Comparison of ENCODE assay signal across 21 cellular contexts in genomic region chr22:23691748-23692423, GRCh38. TPM values are rescaled to one million over a fixed set of nuclear protein-coding genes. Genes with fewer than 3 reads are reported as not detected.
DNase-seq lines count a peak whose midpoint lies in the region; ATAC-seq and TF ChIP-seq lines count a peak whose summit lies in the region.
"Had no signal": no experiment of that assay in that cellular context is flagged by ENCODE, and none has a peak within 500 bp of the region (broad histone marks: within the 10 kb centered on the region; RNA-seq: fewer than 3 reads in every experiment).

No MANE protein-coding gene starts in this region.

- peaks cover 75% of the 10 kb centered on the region for H3K36me3 Mint-ChIP-seq in activated T-cell treated with anti-CD3 and anti-CD28 coated beads, Interleukin-2, amount 50 U/mL, for 24 hours (ENCODE audit: low read depth)
- peaks cover 28% of the 10 kb centered on the region for H3K36me3 Mint-ChIP-seq in chondrocyte (ENCODE audit: low read depth)

- H3K4me1 Mint-ChIP-seq in activated T-cell treated with anti-CD3 and anti-CD28 coated beads, Interleukin-2, amount 50 U/mL, for 24 hours (ENCODE audit: low read depth), result peaks cover 32% of the 10 kb centered on the region
- H3K4me1 Mint-ChIP-seq in chondrocyte (ENCODE audit: low read depth), result no peaks in the 10 kb centered on the region
- H3K4me1 Mint-ChIP-seq: GM23338 had no signal

- no peaks in the 10 kb centered on the region for H3K27me3 ChIP-seq in H7 (ENCODE audit: control insufficient read depth, insufficient read depth, low read length)
- H3K27me3 ChIP-seq: SJSA1 had no signal

- H3K4me3 ChIP-seq in H7 (ENCODE audit: insufficient read depth, low read depth, low read length), result no peak overlapping the region
- H3K4me3 ChIP-seq: GM23338, SJSA1 had no signal

- TF ChIP-seq CTCF in chondrocyte (IDR thresholded peaks at IDR 0.05), result no peak

- no peak overlapping the region for H3K27ac Mint-ChIP-seq in activated T-cell treated with anti-CD3 and anti-CD28 coated beads, Interleukin-2, amount 50 U/mL, for 24 hours
- no peak overlapping the region for H3K27ac Mint-ChIP-seq in chondrocyte (ENCODE audit: unreplicated experiment)
- H3K27ac Mint-ChIP-seq: GM23338 had no signal

- H3K27me3 Mint-ChIP-seq in activated T-cell treated with anti-CD3 and anti-CD28 coated beads, Interleukin-2, amount 50 U/mL, for 24 hours, result no peaks in the 10 kb centered on the region
- H3K27me3 Mint-ChIP-seq in chondrocyte (ENCODE audit: low read depth), result no peaks in the 10 kb centered on the region

- no peak for ATAC-seq in sciatic nerve

- H3K4me3 Mint-ChIP-seq in activated T-cell treated with anti-CD3 and anti-CD28 coated beads, Interleukin-2, amount 50 U/mL, for 24 hours, result no peak overlapping the region
- H3K4me3 Mint-ChIP-seq in chondrocyte (ENCODE audit: unreplicated experiment), result no peak overlapping the region
- H3K4me3 Mint-ChIP-seq: GM23338 had no signal

- DNase-seq in activated T-cell treated with anti-CD3 and anti-CD28 coated beads, Interleukin-2, amount 50 U/mL, for 24 hours, result peak; percentile 12
- DNase-seq in activated T-cell treated with anti-CD3 and anti-CD28 coated beads, Interleukin-2, amount 50 U/mL, for 1 hour, result no peak
- DNase-seq in H7, result peak; percentile 27
- DNase-seq in chondrocyte (ENCODE audit: low spot score), result peak; percentile 68
- peak; percentile 48 for DNase-seq in sciatic nerve (ENCODE audit: low spot score)
- no peak for DNase-seq in activated gamma-delta T cell treated with Interleukin-2 at 50 U/mL for 16 hours
- DNase-seq in COLO829 (ENCODE audit: low spot score), result no peak
- no peak for DNase-seq in OCI-M2 (lab: John Stamatoyannopoulos, UW; ENCODE audit: unreplicated experiment)
- DNase-seq: ACHN; HCEC 1CT; MV-4-11; NCI-H1105 treated with DMSO at 0.1 percent for 48 hours; NCI-H2029 treated with DMSO at 0.1 percent for 48 hours; NCI-H226; NCI-H510A treated with DMSO at 0.1 percent for 48 hours; NCI-H748 treated with DMSO at 0.1 percent for 48 hours; NK-92 treated with Interleukin-12 subunit alpha and Interleukin-12 subunit beta, amount 100 ng/mL, for 24 hours had no signal

- intact Hi-C loops in sciatic nerve (cut with DNase I), result no loop called here

- peaks cover 6% of the 10 kb centered on the region for H3K36me3 ChIP-seq in H7 (replicated peaks; ENCODE audit: control insufficient read depth, insufficient read depth, low read length)

- no peaks in the 10 kb centered on the region for H3K9me3 Mint-ChIP-seq in activated T-cell treated with anti-CD3 and anti-CD28 coated beads, Interleukin-2, amount 50 U/mL, for 24 hours
- H3K9me3 Mint-ChIP-seq in chondrocyte (ENCODE audit: low read depth), result no peaks in the 10 kb centered on the region
- H3K9me3 Mint-ChIP-seq: GM23338 had no signal

RNA-seq across cellular contexts. Expression of gene RGL4, which starts 1.1 kb away (rescaled TPM):
- not detected in 2 replicates for total RNA-seq in H7 (2014; rRNA removed; shearing (Covaris generic))
- not detected in 3 replicates for total RNA-seq in chondrocyte
- 1.2 TPM for total RNA-seq in sciatic nerve
- total RNA-seq: Daoy, GM23338, M059J, SJSA1 had no signal

RNA-seq across cellular contexts. Expression of gene ZNF70, which starts 59.0 kb away (rescaled TPM):
- total RNA-seq in H7 (2014; rRNA removed; shearing (Covaris generic)), result 1.7 and 2.3 TPM in 2 replicates
- total RNA-seq in chondrocyte (11.9 to 12.8 TPM (median 12.1 TPM) in 3 replicates), sciatic nerve (11.2 TPM)

RNA-seq across cellular contexts. Expression of gene DRICH1, which starts 59.8 kb away (rescaled TPM):
- not detected in 2 replicates for total RNA-seq in H7 (2014; rRNA removed; shearing (Covaris generic))
- total RNA-seq in chondrocyte (not detected in 3 replicates), sciatic nerve (1.3 TPM)
- total RNA-seq: Daoy, GM23338, M059J, SJSA1 had no signal

Comparison
In these comparisons a context has a peak if more than half of its experiments do, and no peak if none do; other contexts are left out.
1. DNase-seq: peak in activated T-cell treated with anti-CD3 and anti-CD28 coated beads, Interleukin-2, amount 50 U/mL, for 24 hours (single experiment), H7 (single experiment), chondrocyte (single experiment) and sciatic nerve (single experiment); none in activated T-cell treated with anti-CD3 and anti-CD28 coated beads, Interleukin-2, amount 50 U/mL, for 1 hour (single experiment), activated gamma-delta T cell treated with Interleukin-2 at 50 U/mL for 16 hours (single experiment), COLO829 (single experiment) and OCI-M2 (single experiment).